Comparison of ENCODE assay signal across 11 cellular contexts in the genomic region with DNA sequence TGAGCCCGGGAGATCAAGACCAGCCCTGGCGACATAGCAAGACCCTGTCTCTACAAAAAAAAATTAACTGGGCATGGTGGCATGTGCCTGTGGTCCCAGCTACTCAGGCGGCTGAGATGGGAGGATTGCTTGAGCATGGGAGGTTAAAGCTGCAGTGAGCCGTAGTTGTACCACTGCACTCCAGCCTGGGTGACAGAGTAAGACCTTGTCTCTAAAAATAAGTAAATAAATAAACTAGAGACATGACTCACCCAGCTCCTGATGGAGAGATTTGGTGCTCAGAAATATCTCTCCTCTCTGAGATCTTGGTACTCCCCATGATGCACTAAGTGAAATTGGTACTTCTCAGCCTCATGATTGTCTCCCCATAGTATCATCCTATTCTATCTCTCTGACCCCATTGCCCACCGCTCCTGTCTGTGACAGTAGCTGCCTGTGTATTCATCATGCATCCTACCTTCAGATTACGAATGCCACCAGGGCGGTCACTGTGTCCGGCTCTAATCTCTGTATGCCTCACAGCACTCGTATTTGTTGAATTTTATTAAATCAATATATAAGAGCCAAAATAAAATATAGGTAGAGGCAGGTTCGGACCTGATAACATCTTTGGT. TPM values are rescaled to one million over a fixed set of nuclear protein-coding genes. Genes with fewer than 3 reads are reported as not detected.
A peak's percentile ranks its signal among the peaks of the same experiment; 100 is the strongest.
DNase-seq lines count a peak whose midpoint lies in the region; ATAC-seq and TF ChIP-seq lines count a peak whose summit lies in the region.
"Had no signal": no experiment of that assay in that cellular context is flagged by ENCODE, and none has a peak within 500 bp of the region (broad histone marks: within the 10 kb centered on the region; RNA-seq: fewer than 3 reads in every experiment).

No MANE protein-coding gene starts in this region.

- no peaks in the 10 kb centered on the region for H3K27me3 ChIP-seq in heart left ventricle
- H3K27me3 ChIP-seq in upper lobe of right lung = no peaks in the 10 kb centered on the region

- no peak overlapping the region for H3K4me3 ChIP-seq in heart left ventricle
- no peak overlapping the region for H3K4me3 ChIP-seq in coronary artery
- H3K4me3 ChIP-seq in mesodermal cell (ENCODE audit: extremely low read depth, insufficient read depth, low read length, poor library complexity, severe bottlenecking) = no peak overlapping the region
- H3K4me3 ChIP-seq in upper lobe of right lung = no peak overlapping the region

- peaks cover 0 to 16% (median 4%) of the 10 kb centered on the region in 9 donors for H3K36me3 ChIP-seq in heart left ventricle
- no peaks in the 10 kb centered on the region for H3K36me3 ChIP-seq in mesodermal cell (ENCODE audit: control insufficient read depth, insufficient read depth, low read length)
- peaks cover 5% of the 10 kb centered on the region for H3K36me3 ChIP-seq in upper lobe of right lung

- H3K4me1 ChIP-seq in heart left ventricle = peaks cover 22 to 100% (median 86%) of the 10 kb centered on the region in 12 donors
- peaks cover 37% of the 10 kb centered on the region for H3K4me1 ChIP-seq in mesodermal cell (ENCODE audit: control insufficient read depth, insufficient read depth, low read length, poor library complexity, severe bottlenecking)
- peaks cover 74% of the 10 kb centered on the region for H3K4me1 ChIP-seq in upper lobe of right lung

- DNase-seq in heart left ventricle = peak in 1 of 5 donors; percentile 42
- DNase-seq in cardiac septum (ENCODE audit: low spot score) = no peak
- DNase-seq in coronary artery (ENCODE audit: low spot score) = no peak
- no peak for DNase-seq in upper lobe of right lung
- DNase-seq in inferior parietal cortex (ENCODE audit: extremely low spot score) = no peak
- no peak for DNase-seq in activated CD4-positive, CD25-positive, alpha-beta regulatory T cell treated with anti-CD3 and anti-CD28 coated beads, Interleukin-2, amount 50 U/mL, for 72 hours
- DNase-seq in SHP77 (lab: John Stamatoyannopoulos, UW) = no peak
- DNase-seq: activated CD4-positive, alpha-beta T cell treated with anti-CD3 and anti-CD28 coated beads, Interleukin-2, amount 50 U/mL, for 4 hours; central memory CD4-positive, alpha-beta T cell; naive B cell had no signal

- intact Hi-C loops in heart left ventricle (cut with DNase I) = loop anchor here in 5 of 10 donors (5.0 kb wide), 4 partner anchors 33 to 52 kb away; a partner anchor contains a TSS
- intact Hi-C loops in cardiac septum (cut with DNase I) = loop anchor here (5.0 kb wide), 3 partner anchors 38 to 242 kb away; a partner anchor contains a TSS
- intact Hi-C loops in upper lobe of right lung (cut with DNase I) = no loop called here

- ATAC-seq in heart left ventricle (no peak), upper lobe of right lung (no peak)

- TF ChIP-seq CTCF in heart left ventricle (IDR thresholded peaks at IDR 0.05) (no peak), coronary artery (IDR thresholded peaks at IDR 0.05) (no peak), upper lobe of right lung (IDR thresholded peaks at IDR 0.05) (no peak)

- H3K9me3 ChIP-seq in heart left ventricle (no peaks in the 10 kb centered on the region), mesodermal cell (ENCODE audit: control insufficient read depth, low read length) (no peaks in the 10 kb centered on the region), upper lobe of right lung (no peaks in the 10 kb centered on the region)

- H3K27ac ChIP-seq in heart left ventricle = peak overlapping the region; percentile 31 to 90 (median 78)
- H3K27ac ChIP-seq in coronary artery = peak overlapping the region; percentile 80 to 91
- peak overlapping the region; percentile 48 for H3K27ac ChIP-seq in mesodermal cell (ENCODE audit: low read depth, low read length, severe bottlenecking)
- H3K27ac ChIP-seq in upper lobe of right lung = peak overlapping the region; percentile 49

- no peak for TF ChIP-seq POLR2A in heart left ventricle (IDR thresholded peaks at IDR 0.05)

- WGBS in heart left ventricle, 4 donors = 87 to 94% (median 88%) methylated on average over 10 of the region's 10 CpGs
- 89 to 92% methylated on average over 3 of the region's 10 CpGs for WGBS in mesodermal cell (ENCODE audit: insufficient coverage in 2 of 2), 2 experiments

RNA-seq across cellular contexts. Expression of a gene that starts 50.9 kb away (rescaled TPM):
- total RNA-seq in heart left ventricle (100 to 1,000 TPM in 6 of 9 donors, 10 to 100 TPM in 3; 53.4 to 243 (median 128) TPM), cardiac septum (185 TPM), upper lobe of right lung (182 TPM)
- polyA plus RNA-seq in heart left ventricle = 100 to 1,000 TPM in 1 of 2 donors, 1 to 10 TPM in 1; 8.6 to 112 TPM
- polyA plus RNA-seq in mesodermal cell (2013, experiment 1 of 2) = 16.4 TPM
- polyA plus RNA-seq in mesodermal cell (2013, experiment 2 of 2) = 16.7 TPM
